In genomic region chr19:45417151-45417550, GRCh38 we compare ENCODE assay signal across 21 cellular contexts. TPM values are rescaled to one million over a fixed set of nuclear protein-coding genes. Genes with fewer than 3 reads are reported as not detected.
DNase-seq lines count a peak whose midpoint lies in the region; ATAC-seq and TF ChIP-seq lines count a peak whose summit lies in the region.
"Had no signal": no experiment of that assay in that cellular context is flagged by ENCODE, and none has a peak within 500 bp of the region (broad histone marks: within the 10 kb centered on the region; RNA-seq: fewer than 3 reads in every experiment).

No MANE protein-coding gene starts in this region.

- TF ChIP-seq EP300 in esophagus muscularis mucosa (IDR thresholded peaks at IDR 0.05) (no peak), SK-N-SH (IDR thresholded peaks at IDR 0.05; ENCODE audit: borderline replicate concordance in 1 of 2, low read depth in 1 of 2, low read length in 1 of 2) (no peak)

- peak overlapping the region; percentile 36 for H3K27ac Mint-ChIP-seq in T-helper 1 cell treated with Interleukin-12 subunit alpha and Interleukin-12 subunit beta and Interleukin-4 antibody, amounts not matched to agents 30 μg/mL and 1 μg/mL, for 36 hours

- CTCF ChIA-PET in SK-N-SH (lab: Yijun Ruan, JAX), result interaction anchor here (1.4 to 2.6 kb wide), 3 partner anchors 10 to 68 kb away, joined by 3 to 15 read pairs (median 9); no protein-coding TSS in a partner anchor

- H2AFZ ChIP-seq in SK-N-SH (ENCODE audit: low read depth), result no peak overlapping the region

- H3K36me3 ChIP-seq in RWPE2 (ENCODE audit: low read depth) (peaks cover 85% of the 10 kb centered on the region), esophagus muscularis mucosa (peaks cover 21 to 98% (median 85%) of the 10 kb centered on the region in 4 donors), SK-N-SH (replicated peaks in 1 of 2; ENCODE audit: control insufficient read depth in 1 of 2, insufficient read depth in 2 of 2, low read length in 1 of 2) (peaks cover 18 to 54% of the 10 kb centered on the region in 2 experiments)

- H3K79me2 ChIP-seq in SK-N-SH (ENCODE audit: insufficient read depth), result peaks cover 35% of the 10 kb centered on the region

- intact Hi-C loops in esophagus muscularis mucosa (cut with DNase I), result no loop called here

- POLR2A ChIA-PET in SK-N-SH (lab: Yijun Ruan, JAX), result interaction anchor here (1.1 kb wide), 1 partner anchor 10 kb away, joined by 3 read pairs; no protein-coding TSS in a partner anchor

- no peak for TF ChIP-seq CTCF in RWPE2 (IDR thresholded peaks at IDR 0.05; ENCODE audit: poor library complexity, severe bottlenecking)
- TF ChIP-seq CTCF in esophagus muscularis mucosa (IDR thresholded peaks at IDR 0.05), result no peak
- no peak for TF ChIP-seq CTCF in SK-N-SH (IDR thresholded peaks at IDR 0.05)

- H3K4me1 Mint-ChIP-seq in T-helper 1 cell treated with Interleukin-12 subunit alpha and Interleukin-12 subunit beta and Interleukin-4 antibody, amounts not matched to agents 30 μg/mL and 1 μg/mL, for 36 hours (ENCODE audit: low read depth), result peaks cover 15% of the 10 kb centered on the region

- H3F3A ChIP-seq in SK-N-SH (replicated peaks; ENCODE audit: insufficient read depth), result peaks cover 7% of the 10 kb centered on the region

- no peak overlapping the region for H3K4me3 ChIP-seq in RWPE2 (ENCODE audit: severe bottlenecking)
- H3K4me3 ChIP-seq in esophagus muscularis mucosa, result no peak overlapping the region
- H3K4me3 ChIP-seq in SK-N-SH (ENCODE audit: low read depth in 2 of 2, low read length in 1 of 2), result no peak overlapping the region

- TF ChIP-seq POLR2A in esophagus muscularis mucosa (IDR thresholded peaks at IDR 0.05; ENCODE audit: low read depth), result no peak

- no peaks in the 10 kb centered on the region for H3K9me3 Mint-ChIP-seq in T-helper 1 cell treated with Interleukin-12 subunit alpha and Interleukin-12 subunit beta and Interleukin-4 antibody, amounts not matched to agents 30 μg/mL and 1 μg/mL, for 36 hours

- WGBS in esophagus muscularis mucosa, result 83% methylated on average over 4 of the region's 4 CpGs
- 85% methylated on average over 4 of the region's 4 CpGs for WGBS in SK-N-SH (ENCODE audit: low lambda C conversion rate)

- H3K27ac ChIP-seq in RWPE2 (ENCODE audit: poor library complexity, severe bottlenecking), result peak overlapping the region; percentile 32
- H3K27ac ChIP-seq in esophagus muscularis mucosa (replicated peaks in 1 of 4), result peak overlapping the region in 3 of 4 donors; percentile 4 to 52 (median 17)
- H3K27ac ChIP-seq in SK-N-SH (ENCODE audit: low read depth in 2 of 2, low read length in 1 of 2), result no peak overlapping the region
- H3K27ac ChIP-seq: 22Rv1 had no signal

- H3K4me1 ChIP-seq in RWPE2 (ENCODE audit: insufficient read depth, poor library complexity, severe bottlenecking) (peaks cover 5% of the 10 kb centered on the region), esophagus muscularis mucosa (peaks cover 10 to 28% (median 17%) of the 10 kb centered on the region in 4 donors), SK-N-SH (ENCODE audit: control insufficient read depth in 1 of 2, insufficient read depth in 2 of 2, low read depth in 1 of 2, low read length in 1 of 2) (peaks cover under 1 to 4% of the 10 kb centered on the region in 2 experiments; a peak in 2 of 4 replicates)

- no peak for TF ChIP-seq RAD21 in SK-N-SH (IDR thresholded peaks at IDR 0.05; ENCODE audit: low read length)

- H3K36me3 Mint-ChIP-seq in T-helper 1 cell treated with Interleukin-12 subunit alpha and Interleukin-12 subunit beta and Interleukin-4 antibody, amounts not matched to agents 30 μg/mL and 1 μg/mL, for 36 hours (ENCODE audit: low read depth), result peaks cover 33% of the 10 kb centered on the region

- H3K9ac ChIP-seq in SK-N-SH, result no peak overlapping the region

- no peak overlapping the region for H3K4me3 Mint-ChIP-seq in T-helper 1 cell treated with Interleukin-12 subunit alpha and Interleukin-12 subunit beta and Interleukin-4 antibody, amounts not matched to agents 30 μg/mL and 1 μg/mL, for 36 hours
- H3K4me3 Mint-ChIP-seq: CD14-positive monocyte had no signal

- no peaks in the 10 kb centered on the region for H3K9me2 ChIP-seq in SK-N-SH

- ATAC-seq in RWPE2 (ENCODE audit: low read depth), result no peak
- ATAC-seq: Panc1 had no signal

- no peaks in the 10 kb centered on the region; the same call in 1 of the 2 replicates for H4K20me1 ChIP-seq in SK-N-SH (ENCODE audit: insufficient read depth)

- no peaks in the 10 kb centered on the region for H3K27me3 Mint-ChIP-seq in T-helper 1 cell treated with Interleukin-12 subunit alpha and Interleukin-12 subunit beta and Interleukin-4 antibody, amounts not matched to agents 30 μg/mL and 1 μg/mL, for 36 hours (ENCODE audit: low read depth)

- no peaks in the 10 kb centered on the region for H3K9me3 ChIP-seq in RWPE2 (ENCODE audit: severe bottlenecking)
- H3K9me3 ChIP-seq in esophagus muscularis mucosa, result no peaks in the 10 kb centered on the region
- no peaks in the 10 kb centered on the region for H3K9me3 ChIP-seq in SK-N-SH

- no peak overlapping the region for H3K4me2 ChIP-seq in SK-N-SH

- no peaks in the 10 kb centered on the region for H3K27me3 ChIP-seq in RWPE2 (ENCODE audit: insufficient read depth, poor library complexity, severe bottlenecking)
- no peaks in the 10 kb centered on the region for H3K27me3 ChIP-seq in esophagus muscularis mucosa
- no peaks in the 10 kb centered on the region for H3K27me3 ChIP-seq in SK-N-SH (ENCODE audit: insufficient read depth)

- DNase-seq in T-helper 1 cell, result no peak
- peak; percentile 14 for DNase-seq in D341Med (ENCODE audit: low spot score)
- DNase-seq in RWPE2 (ENCODE audit: low spot score), result no peak
- no peak for DNase-seq in esophagus muscularis mucosa (ENCODE audit: extremely low spot score)
- no peak for DNase-seq in SK-N-SH
- DNase-seq in stimulated activated CD4-positive, alpha-beta T cell treated with anti-CD3 and anti-CD28 coated beads, Interleukin-1b, Interleukin-23, amount 100 ng/mL, for 48 hours, result no peak
- DNase-seq in GOT3 (lab: John Stamatoyannopoulos, UW), result no peak
- DNase-seq: AML-193, DMS79, NCI-H1105, NCI-H146, NCI-H2029, NCI-H2227 treated with DMSO at 0.1 percent for 48 hours, NCI-H510A, NCI-H748 treated with DMSO at 0.1 percent for 48 hours, SHP77, SW 1271 had no signal

TF ChIP-seq in SK-N-SH, 30 proteins besides CTCF, POLR2A, EP300 and RAD21 (continues in another document):
- TF ChIP-seq MEF2A (IDR thresholded peaks at IDR 0.05; ENCODE audit: borderline replicate concordance, low read depth) (no peak), GABPA (IDR thresholded peaks at IDR 0.05; ENCODE audit: low read depth) (no peak), SMC3 (IDR thresholded peaks at IDR 0.05; ENCODE audit: low read depth, low read length) (no peak), CHD2 (IDR thresholded peaks at IDR 0.05; ENCODE audit: low read length, partially characterized antibody) (no peak)
- TF ChIP-seq, protein P1, sequence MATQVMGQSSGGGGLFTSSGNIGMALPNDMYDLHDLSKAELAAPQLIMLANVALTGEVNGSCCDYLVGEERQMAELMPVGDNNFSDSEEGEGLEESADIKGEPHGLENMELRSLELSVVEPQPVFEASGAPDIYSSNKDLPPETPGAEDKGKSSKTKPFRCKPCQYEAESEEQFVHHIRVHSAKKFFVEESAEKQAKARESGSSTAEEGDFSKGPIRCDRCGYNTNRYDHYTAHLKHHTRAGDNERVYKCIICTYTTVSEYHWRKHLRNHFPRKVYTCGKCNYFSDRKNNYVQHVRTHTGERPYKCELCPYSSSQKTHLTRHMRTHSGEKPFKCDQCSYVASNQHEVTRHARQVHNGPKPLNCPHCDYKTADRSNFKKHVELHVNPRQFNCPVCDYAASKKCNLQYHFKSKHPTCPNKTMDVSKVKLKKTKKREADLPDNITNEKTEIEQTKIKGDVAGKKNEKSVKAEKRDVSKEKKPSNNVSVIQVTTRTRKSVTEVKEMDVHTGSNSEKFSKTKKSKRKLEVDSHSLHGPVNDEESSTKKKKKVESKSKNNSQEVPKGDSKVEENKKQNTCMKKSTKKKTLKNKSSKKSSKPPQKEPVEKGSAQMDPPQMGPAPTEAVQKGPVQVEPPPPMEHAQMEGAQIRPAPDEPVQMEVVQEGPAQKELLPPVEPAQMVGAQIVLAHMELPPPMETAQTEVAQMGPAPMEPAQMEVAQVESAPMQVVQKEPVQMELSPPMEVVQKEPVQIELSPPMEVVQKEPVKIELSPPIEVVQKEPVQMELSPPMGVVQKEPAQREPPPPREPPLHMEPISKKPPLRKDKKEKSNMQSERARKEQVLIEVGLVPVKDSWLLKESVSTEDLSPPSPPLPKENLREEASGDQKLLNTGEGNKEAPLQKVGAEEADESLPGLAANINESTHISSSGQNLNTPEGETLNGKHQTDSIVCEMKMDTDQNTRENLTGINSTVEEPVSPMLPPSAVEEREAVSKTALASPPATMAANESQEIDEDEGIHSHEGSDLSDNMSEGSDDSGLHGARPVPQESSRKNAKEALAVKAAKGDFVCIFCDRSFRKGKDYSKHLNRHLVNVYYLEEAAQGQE (IDR thresholded peaks at IDR 0.05; ENCODE audit: low read depth, low read length), result no peak

RNA-seq across cellular contexts. Expression of gene ERCC1, which starts 6.6 kb away (rescaled TPM):
- 100 to 1,000 TPM in 1 of 4 donors, 10 to 100 TPM in 3; 62.8 to 102 (median 69.3) TPM for total RNA-seq in esophagus muscularis mucosa
- 93.1 and 95.3 TPM in 2 replicates for polyA plus RNA-seq in SK-N-SH (2012; rRNA removed)
- 45.3 and 58.8 TPM in 2 replicates for polyA plus RNA-seq in SK-N-SH (2012; cell fraction: cytosol; rRNA removed)
- polyA plus RNA-seq in SK-N-SH (2012; cell fraction: nucleus; rRNA removed), result 199 and 204 TPM in 2 replicates

RNA-seq across cellular contexts. Expression of gene POLR1G, which starts 10.7 kb away (rescaled TPM):
- total RNA-seq in esophagus muscularis mucosa, result 1 to 10 TPM; 2.9 to 8.7 (median 6.0) TPM
- 11.0 and 11.9 TPM in 2 replicates for polyA plus RNA-seq in SK-N-SH (2012; rRNA removed)
- polyA plus RNA-seq in SK-N-SH (2012; cell fraction: cytosol; rRNA removed), result 11.6 and 11.8 TPM in 2 replicates
- 5.4 and 6.2 TPM in 2 replicates for polyA plus RNA-seq in SK-N-SH (2012; cell fraction: nucleus; rRNA removed)

RNA-seq across cellular contexts. Expression of gene PPP1R13L, which starts 12.3 kb away (rescaled TPM):
- 10 to 100 TPM in 2 of 4 donors, 1 to 10 TPM in 2; 4.1 to 16.8 (median 9.5) TPM for total RNA-seq in esophagus muscularis mucosa
- 11.6 and 18.0 TPM in 2 replicates for polyA plus RNA-seq in SK-N-SH (2012; rRNA removed)
- polyA plus RNA-seq in SK-N-SH (2012; cell fraction: cytosol; rRNA removed), result 9.2 and 15.9 TPM in 2 replicates
- polyA plus RNA-seq in SK-N-SH (2012; cell fraction: nucleus; rRNA removed), result 61.7 and 79.7 TPM in 2 replicates

RNA-seq across cellular contexts. Expression of gene ERCC2, which starts 46.8 kb away (rescaled TPM):
- total RNA-seq in esophagus muscularis mucosa, result 10 to 100 TPM in 2 of 4 donors, 1 to 10 TPM in 2; 6.5 to 16.6 (median 11.4) TPM
- polyA plus RNA-seq in SK-N-SH (2012; rRNA removed), result 62.7 and 72.8 TPM in 2 replicates
- 20.1 and 27.9 TPM in 2 replicates for polyA plus RNA-seq in SK-N-SH (2012; cell fraction: cytosol; rRNA removed)
- polyA plus RNA-seq in SK-N-SH (2012; cell fraction: nucleus; rRNA removed), result 177 and 216 TPM in 2 replicates

RNA-seq across cellular contexts. Expression of gene FOSB, which starts 50.6 kb away (rescaled TPM):
- total RNA-seq in esophagus muscularis mucosa, result 10 to 100 TPM in 2 of 4 donors, 1 to 10 TPM in 2; 2.2 to 25.2 (median 6.9) TPM
- 38.4 and 78.2 TPM in 2 replicates for polyA plus RNA-seq in SK-N-SH (2012; rRNA removed)
- polyA plus RNA-seq in SK-N-SH (2012; cell fraction: cytosol; rRNA removed), result 19.6 and 23.8 TPM in 2 replicates
- polyA plus RNA-seq in SK-N-SH (2012; cell fraction: nucleus; rRNA removed), result 377 and 391 TPM in 2 replicates

Comparison
In these comparisons a context has a peak if more than half of its experiments do, and no peak if none do; other contexts are left out.
1. H3K27ac ChIP-seq: peak in RWPE2 (single experiment) and esophagus muscularis mucosa (3 of 4); none in SK-N-SH (0 of 2).